11 cellular contexts compared by ENCODE assay signal in genomic region chr11:11569936-11570491, GRCh38. TPM values are rescaled to one million over a fixed set of nuclear protein-coding genes. Genes with fewer than 3 reads are reported as not detected.
DNase-seq lines count a peak whose midpoint lies in the region; ATAC-seq and TF ChIP-seq lines count a peak whose summit lies in the region.
"Had no signal": no experiment of that assay in that cellular context is flagged by ENCODE, and none has a peak within 500 bp of the region (broad histone marks: within the 10 kb centered on the region; RNA-seq: fewer than 3 reads in every experiment).

No MANE protein-coding gene starts in this region.

- no peaks in the 10 kb centered on the region for H3K27me3 ChIP-seq in ascending aorta
- no peaks in the 10 kb centered on the region for H3K27me3 ChIP-seq in right cardiac atrium (ENCODE audit: control insufficient read depth, insufficient read depth)
- H3K27me3 ChIP-seq in rectal smooth muscle tissue (ENCODE audit: control insufficient read depth, insufficient read depth, low read length): no peaks in the 10 kb centered on the region
- H3K27me3 ChIP-seq in SJCRH30: no peaks in the 10 kb centered on the region

- H3K9me3 ChIP-seq in ascending aorta: no peaks in the 10 kb centered on the region
- H3K9me3 ChIP-seq in right cardiac atrium (ENCODE audit: control insufficient read depth, low read length): no peaks in the 10 kb centered on the region
- no peaks in the 10 kb centered on the region for H3K9me3 ChIP-seq in SJCRH30 (replicated peaks)

- H3K27ac ChIP-seq in ascending aorta: peak overlapping the region; percentile 72 to 78
- H3K27ac ChIP-seq in right cardiac atrium (ENCODE audit: low read length): peak overlapping the region; percentile 55
- H3K27ac ChIP-seq in rectal smooth muscle tissue (ENCODE audit: low read depth, low read length): peak overlapping the region; percentile 56
- H3K27ac ChIP-seq in SJCRH30: no peak overlapping the region

- no peaks in the 10 kb centered on the region for H3K36me3 ChIP-seq in ascending aorta
- H3K36me3 ChIP-seq in rectal smooth muscle tissue (ENCODE audit: control insufficient read depth, insufficient read depth, low read length): no peaks in the 10 kb centered on the region
- H3K36me3 ChIP-seq in SJCRH30: no peaks in the 10 kb centered on the region

- peak; percentile 92 to 97 for ATAC-seq in right cardiac atrium
- no peak for ATAC-seq in GM21381 (IDR thresholded peaks at IDR 0.05; ENCODE audit: unreplicated experiment)
- no peak for ATAC-seq in GM18505 (IDR thresholded peaks at IDR 0.05; ENCODE audit: unreplicated experiment)

- intact Hi-C loops in ascending aorta (cut with DNase I): loop anchor here (1.0 kb wide), 1 partner anchor 52 kb away; the partner anchor contains the start of gene GALNT18
- intact Hi-C loops in right cardiac atrium (cut with DNase I): no loop called here

- no peak overlapping the region for H3K9ac ChIP-seq in rectal smooth muscle tissue (ENCODE audit: low read length)

- in situ Hi-C loops in G401 (cut with HindIII; ENCODE audit: low sequenced_read_pairs): no loop called here

- TF ChIP-seq POLR2A in GM18505 (IDR thresholded peaks at IDR 0.05; ENCODE audit: borderline replicate concordance, extremely low read depth, insufficient read depth, insufficient read length): no peak

- TF ChIP-seq CTCF in ascending aorta (IDR thresholded peaks at IDR 0.05): peak in 1 of 3 experiments; percentile 16

- 39% methylated on average over 14 of the region's 14 CpGs for WGBS in right cardiac atrium

- H3K4me1 ChIP-seq in ascending aorta (peaks cover 18 to 28% of the 10 kb centered on the region in 2 donors), right cardiac atrium (ENCODE audit: control insufficient read depth, insufficient read depth, low read length) (peaks cover 10% of the 10 kb centered on the region), rectal smooth muscle tissue (ENCODE audit: control insufficient read depth, insufficient read depth, low read length) (peaks cover 35% of the 10 kb centered on the region), SJCRH30 (no peaks in the 10 kb centered on the region)

- H3K4me3 ChIP-seq in ascending aorta: peak overlapping the region in 1 of 2 donors; percentile 47
- no peak overlapping the region for H3K4me3 ChIP-seq in right cardiac atrium (ENCODE audit: low read length)
- H3K4me3 ChIP-seq in rectal smooth muscle tissue (ENCODE audit: low read length): peak overlapping the region; percentile 17
- H3K4me3 ChIP-seq in SJCRH30: no peak overlapping the region

- DNase-seq in G401 (ENCODE audit: low spot score) (peak; percentile 69), ascending aorta (ENCODE audit: low spot score in 2 of 2) (peak; percentile 64 to 92), right cardiac atrium (peak; percentile 77 to 93 (median 90)), SJCRH30 (no peak)
- DNase-seq in activated effector memory CD4-positive, alpha-beta T cell treated with Interleukin-2 at 50 U/mL for 16 hours: no peak
- DNase-seq: activated CD4-positive, alpha-beta memory T cell treated with anti-CD3 and anti-CD28 coated beads for 36 hours; DMS79 treated with DMSO at 0.1 percent for 48 hours; kidney glomerular epithelial cell had no signal

RNA-seq across cellular contexts. Expression of gene GALNT18, which starts 51.8 kb away (rescaled TPM):
- total RNA-seq in G401 (2014; rRNA removed; shearing (Covaris generic)): 0.06 TPM in 1 of 2 replicates, not detected in the other
- total RNA-seq in ascending aorta (53.5 TPM), right cardiac atrium (10 to 100 TPM; 17.5 to 32.2 (median 25.5) TPM)
- 18.4 TPM for polyA plus RNA-seq in right cardiac atrium
- total RNA-seq in SJCRH30 (2014; rRNA removed; shearing (Covaris generic)): 15.1 and 16.4 TPM in 2 replicates

Comparison
In these comparisons a context has a peak if more than half of its experiments do, and no peak if none do; other contexts are left out.
1. DNase-seq: peak in G401 (single experiment), ascending aorta (2 of 2) and right cardiac atrium (3 of 3); none in SJCRH30 (0 of 2) and activated effector memory CD4-positive, alpha-beta T cell treated with Interleukin-2 at 50 U/mL for 16 hours (single experiment).
2. ATAC-seq: peak in right cardiac atrium (2 of 2); none in GM21381 (single experiment) and GM18505 (single experiment).
3. RNA of gene GALNT18, which starts 51.8 kb away (total RNA-seq): 53.5 TPM in ascending aorta (single experiment), 17.5 to 32.2 TPM in right cardiac atrium and 15.1 to 16.4 TPM in SJCRH30; 0.06 TPM in G401; every median in the first group is over 10 times any median in the second.